Comparison of ENCODE assay signal across 13 cellular contexts in the genomic region with DNA sequence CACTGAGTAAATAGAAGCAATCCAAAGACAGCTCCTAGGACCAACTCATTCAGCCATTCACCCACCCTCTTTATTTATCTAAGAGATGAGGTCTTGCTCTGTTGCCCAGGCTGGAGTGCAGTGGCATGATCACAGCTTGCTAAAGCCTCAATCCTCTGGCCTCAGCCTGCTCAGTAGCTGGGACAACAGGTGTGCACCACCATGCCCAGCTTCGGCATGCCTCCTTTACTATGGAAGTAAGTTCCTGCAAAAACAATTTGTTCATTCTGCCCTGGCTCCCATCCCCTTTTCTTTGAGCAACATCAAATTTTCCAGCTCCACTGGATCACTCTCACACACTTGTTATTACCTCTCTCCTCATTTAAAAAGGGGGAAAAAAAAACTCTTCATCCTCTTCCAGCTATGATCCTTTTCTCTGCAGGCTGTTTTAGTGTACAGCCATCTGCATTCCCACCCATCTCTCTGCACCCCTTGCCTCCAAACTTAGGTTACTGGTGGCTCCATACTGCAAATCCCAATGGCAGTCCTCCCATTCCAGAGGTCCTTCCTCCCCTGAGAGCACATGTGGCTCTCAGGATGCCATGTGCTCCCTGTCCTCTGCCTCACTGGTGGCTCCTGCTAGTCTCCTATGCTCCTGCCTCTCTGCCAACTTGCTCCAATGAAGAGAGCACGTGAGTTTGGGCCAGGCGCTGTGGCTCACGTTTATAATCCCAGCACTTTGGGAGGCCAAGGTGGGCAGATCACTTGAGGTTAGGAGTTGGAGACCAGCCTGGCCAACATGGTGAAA. TPM values are rescaled to one million over a fixed set of nuclear protein-coding genes. Genes with fewer than 3 reads are reported as not detected.
DNase-seq lines count a peak whose midpoint lies in the region; ATAC-seq, FAIRE-seq and TF ChIP-seq lines count a peak whose summit lies in the region.
"Had no signal": no experiment of that assay in that cellular context is flagged by ENCODE, and none has a peak within 500 bp of the region (broad histone marks: within the 10 kb centered on the region; RNA-seq: fewer than 3 reads in every experiment).

No MANE protein-coding gene starts in this region.

- peaks cover 23% of the 10 kb centered on the region for H3K4me1 ChIP-seq in GM12878 (ENCODE audit: control insufficient read depth, insufficient read depth, low read length)

- H3K4me1 Mint-ChIP-seq in activated T-cell treated with anti-CD3 and anti-CD28 coated beads, Interleukin-2, amount 50 U/mL, for 4 hours (ENCODE audit: low read depth), result peaks cover 41% of the 10 kb centered on the region
- H3K4me1 Mint-ChIP-seq in stimulated activated effector memory CD8-positive, alpha-beta T cell treated with anti-CD3 and anti-CD28 coated beads, Interleukin-12 subunit alpha, Interleukin-12 subunit beta, amount 100 ng/mL, for 72 hours, result peaks cover 57% of the 10 kb centered on the region

- no peak for TF ChIP-seq EP300 in GM12878 (IDR thresholded peaks at IDR 0.05; ENCODE audit: borderline replicate concordance in 1 of 2, control insufficient read depth in 1 of 2, low read depth in 2 of 2, low read length in 2 of 2)

- no peak for ATAC-seq in activated T-cell treated with anti-CD3 and anti-CD28 coated beads, Interleukin-2, amount 50 U/mL, for 4 hours
- no peak for ATAC-seq in GM12878
- no peak for ATAC-seq in stimulated activated effector memory CD8-positive, alpha-beta T cell treated with anti-CD3 and anti-CD28 coated beads, Interleukin-12 subunit alpha, Interleukin-12 subunit beta, amount 100 ng/mL, for 72 hours
- no peak for ATAC-seq in HG03432 (IDR thresholded peaks at IDR 0.05; ENCODE audit: unreplicated experiment)
- ATAC-seq: sciatic nerve had no signal

- FAIRE-seq in GM12878 (lab: Jason Lieb, UNC), result no peak
- FAIRE-seq: colon, GM12892 had no signal

- H3K9me3 ChIP-seq in GM12878 (replicated peaks; ENCODE audit: control insufficient read depth, insufficient read depth, low read length), result no peaks in the 10 kb centered on the region

- 96% methylated on average over 4 of the region's 4 CpGs for WGBS in GM12878 (ENCODE audit: insufficient coverage, insufficient replicate concordance, low lambda C conversion rate, missing lambda C conversion rate)

- H3K4me3 Mint-ChIP-seq in activated T-cell treated with anti-CD3 and anti-CD28 coated beads, Interleukin-2, amount 50 U/mL, for 4 hours, result peak overlapping the region; percentile 90
- peak overlapping the region; percentile 84 for H3K4me3 Mint-ChIP-seq in stimulated activated effector memory CD8-positive, alpha-beta T cell treated with anti-CD3 and anti-CD28 coated beads, Interleukin-12 subunit alpha, Interleukin-12 subunit beta, amount 100 ng/mL, for 72 hours

- H3K36me3 ChIP-seq in GM12878 (ENCODE audit: control insufficient read depth in 2 of 2, insufficient read depth in 2 of 2, low read length in 1 of 2), result peaks cover 7 to 22% of the 10 kb centered on the region in 2 experiments; a peak in 3 of 4 replicates

- no peak for TF ChIP-seq RAD21 in GM12878 (IDR thresholded peaks at IDR 0.05; ENCODE audit: insufficient read depth, low read depth, low read length)

- H3K4me3 ChIP-seq in GM12878, result peak overlapping the region; percentile 23

- peaks cover 48% of the 10 kb centered on the region for H3K79me2 ChIP-seq in GM12878 (ENCODE audit: control insufficient read depth, insufficient read depth, low read length)

- SMC1A ChIA-PET in GM12878 (lab: Charles Lee; ENCODE audit: uncharacterized antibody, unreplicated experiment), result interaction anchor here (8.5 kb wide), 1 partner anchor 27 kb away, joined by 215 read pairs; a partner anchor contains a TSS

- RAD21 ChIA-PET in GM12878 (lab: Charles Lee; ENCODE audit: unreplicated experiment), result interaction anchor here (0.7 to 1.0 kb wide), 3 partner anchors 20 to 1055 kb away, joined by 3 read pairs; no protein-coding TSS in a partner anchor

- H3K36me3 Mint-ChIP-seq in activated T-cell treated with anti-CD3 and anti-CD28 coated beads, Interleukin-2, amount 50 U/mL, for 4 hours (ENCODE audit: insufficient read depth), result peaks cover 18% of the 10 kb centered on the region
- peaks cover 49% of the 10 kb centered on the region for H3K36me3 Mint-ChIP-seq in stimulated activated effector memory CD8-positive, alpha-beta T cell treated with anti-CD3 and anti-CD28 coated beads, Interleukin-12 subunit alpha, Interleukin-12 subunit beta, amount 100 ng/mL, for 72 hours

- POLR2A ChIA-PET in GM12878 (lab: Charles Lee), result interaction anchor here (0.6 to 2.8 kb wide), 7 partner anchors 11 to 582 kb away, joined by 3 to 9 read pairs (median 4); a partner anchor contains a TSS

- TF ChIP-seq POLR2A in GM12878 (IDR thresholded peaks at IDR 0.05; ENCODE audit: low read depth, low read length), result no peak

- no peaks in the 10 kb centered on the region for H3K9me3 Mint-ChIP-seq in activated T-cell treated with anti-CD3 and anti-CD28 coated beads, Interleukin-2, amount 50 U/mL, for 4 hours
- H3K9me3 Mint-ChIP-seq in stimulated activated effector memory CD8-positive, alpha-beta T cell treated with anti-CD3 and anti-CD28 coated beads, Interleukin-12 subunit alpha, Interleukin-12 subunit beta, amount 100 ng/mL, for 72 hours, result no peaks in the 10 kb centered on the region

- no peaks in the 10 kb centered on the region for H4K20me1 ChIP-seq in GM12878 (ENCODE audit: control insufficient read depth, insufficient read depth)

- peak overlapping the region; percentile 36 for H3K4me2 ChIP-seq in GM12878 (ENCODE audit: control insufficient read depth, insufficient read depth)

- in situ Hi-C loops in GM12878 (cut with MboI), result no loop called here

- no peaks in the 10 kb centered on the region for H3K27me3 ChIP-seq in GM12878 (replicated peaks in 1 of 2; ENCODE audit: control insufficient read depth in 2 of 2, insufficient read depth in 2 of 2, low read length in 1 of 2)

- CTCF ChIA-PET in GM12878 (lab: Yijun Ruan, JAX), result interaction anchor here (0.8 to 9.1 kb wide), 2 partner anchors 20 to 30 kb away, joined by 3 to 225 read pairs; no protein-coding TSS in a partner anchor

- H3K27ac Mint-ChIP-seq in stimulated activated effector memory CD8-positive, alpha-beta T cell treated with anti-CD3 and anti-CD28 coated beads, Interleukin-12 subunit alpha, Interleukin-12 subunit beta, amount 100 ng/mL, for 72 hours, result peak overlapping the region; percentile 90

- no peak overlapping the region for H3K27ac ChIP-seq in GM12878 (ENCODE audit: control insufficient read depth, insufficient read depth)

- intact Hi-C loops in GM12878 (cut with micrococcal nuclease; ENCODE audit: unreplicated experiment), result no loop called here

- TF ChIP-seq CTCF in GM12878 (IDR thresholded peaks at IDR 0.05 in 2 of 3, conservative IDR thresholded peaks at IDR 0.05 in 1 of 3; ENCODE audit: control insufficient read depth in 2 of 3, extremely low read depth in 1 of 3, insufficient read depth in 1 of 3, low read depth in 3 of 3, low read length in 3 of 3), result no peak

- DNase-seq in activated T-cell treated with anti-CD3 and anti-CD28 coated beads, Interleukin-2, amount 50 U/mL, for 4 hours, result no peak
- DNase-seq in activated T-cell treated with anti-CD3 and anti-CD28 coated beads, Interleukin-2, amount 50 U/mL, for 48 hours, result no peak
- no peak for DNase-seq in GM12878 (ENCODE audit: low read depth, low spot score)
- DNase-seq in stimulated activated effector memory CD8-positive, alpha-beta T cell treated with anti-CD3 and anti-CD28 coated beads, Interleukin-12 subunit alpha, Interleukin-12 subunit beta, amount 100 ng/mL, for 72 hours (ENCODE audit: low spot score in 2 of 2), result no peak
- no peak for DNase-seq in DMS53 treated with DMSO at 0.1 percent for 48 hours (lab: John Stamatoyannopoulos, UW; ENCODE audit: unreplicated experiment)
- DNase-seq: DMS79, H7, NCI-H1417, NCI-H510A treated with DMSO at 0.1 percent for 48 hours had no signal

- no peak overlapping the region for H3K9ac ChIP-seq in GM12878 (ENCODE audit: control insufficient read depth, insufficient read depth, low read length)

- H3K27me3 Mint-ChIP-seq in activated T-cell treated with anti-CD3 and anti-CD28 coated beads, Interleukin-2, amount 50 U/mL, for 4 hours (ENCODE audit: low read depth), result no peaks in the 10 kb centered on the region

- BruUV-seq in GM12878 (replicated peaks; lab: Mats Ljungman, UMichigan), result no TSS peak

- H2AFZ ChIP-seq in GM12878 (ENCODE audit: control insufficient read depth, low read depth, low read length), result no peak overlapping the region

RNA-seq across cellular contexts. Expression of a gene that starts 2.2 kb away (rescaled TPM):
- 10 to 100 TPM; 82.5 to 91.6 (median 86.4) TPM for total RNA-seq in activated T-cell treated with anti-CD3 and anti-CD28 coated beads, Interleukin-2, amount 50 U/mL, for 4 hours
- total RNA-seq in GM12878 (2013; cell fraction: nucleolus; rRNA removed), result 15.3 and 21.9 TPM in 2 replicates
- 75.7 and 81.2 TPM in 2 replicates for total RNA-seq in GM12878 (2014; rRNA removed)
- total RNA-seq in GM12878 (2014; rRNA removed; fragmentation: Illumina TruSeq; extraction: Trizol), result 89.0 and 98.0 TPM in 2 replicates
- total RNA-seq in GM12878 (2021), result 85.1 and 88.2 TPM in 2 replicates
- polyA plus RNA-seq in GM12878 (2011; ENCODE audit: low read depth), result 27.8 TPM
- polyA plus RNA-seq in GM12878 (2011; rRNA removed), result 24.6 and 37.9 TPM in 2 replicates
- 95.7 and 121 TPM in 2 replicates for polyA plus RNA-seq in GM12878 (2011; cell fraction: cytosol; rRNA removed)
- polyA plus RNA-seq in GM12878 (2011; cell fraction: nucleus; rRNA removed), result 54.4 and 68.3 TPM in 2 replicates
- 68.6 and 69.1 TPM in 2 replicates for polyA plus RNA-seq in GM12878 (2012)
- 56.3 and 97.7 TPM in 2 replicates for polyA plus RNA-seq in GM12878 (2014; fragmentation: Illumina TruSeq; extraction: Trizol)
- polyA plus RNA-seq in GM12878 (2014; fragmentation: Nextera tagmentation; extraction: Ambion mirVana), result 10 to 100 TPM; 11.7 to 28.6 TPM
- polyA plus RNA-seq in GM12878 (2014; rRNA removed), result 106 and 127 TPM in 2 replicates
- 100 to 1,000 TPM; 118 to 124 TPM for polyA plus RNA-seq in GM12878 (2016; fragmentation: Nextera tagmentation; extraction: Ambion mirVana)
- 28.5 and 59.0 TPM in 2 replicates for polyA minus RNA-seq in GM12878 (2011; rRNA and poly(A)+ RNA removed)
- 21.9 and 29.0 TPM in 2 replicates for polyA minus RNA-seq in GM12878 (2011; cell fraction: cytosol; rRNA and poly(A)+ RNA removed)
- 14.0 and 29.9 TPM in 2 replicates for polyA minus RNA-seq in GM12878 (2011; cell fraction: nucleus; rRNA and poly(A)+ RNA removed)

RNA-seq across cellular contexts. Expression of a gene that starts 18.2 kb away (rescaled TPM):
- total RNA-seq in activated T-cell treated with anti-CD3 and anti-CD28 coated beads, Interleukin-2, amount 50 U/mL, for 4 hours, result under 1 TPM in 1 of 3 donors, not detected in 2; 0.25 TPM
- total RNA-seq in GM12878 (2013; cell fraction: nucleolus; rRNA removed), result 0.40 TPM in 1 of 2 replicates, not detected in the other
- total RNA-seq in GM12878 (2014; rRNA removed) (0.40 and 0.71 TPM in 2 replicates), GM12878 (2014; rRNA removed; fragmentation: Illumina TruSeq; extraction: Trizol) (0.31 and 0.46 TPM in 2 replicates), GM12878 (2021) (0.44 and 0.48 TPM in 2 replicates)
- 0.25 TPM for polyA plus RNA-seq in GM12878 (2011; ENCODE audit: low read depth)
- polyA plus RNA-seq in GM12878 (2011; rRNA removed) (0.15 and 0.19 TPM in 2 replicates), GM12878 (2014; fragmentation: Illumina TruSeq; extraction: Trizol) (0.19 TPM in 1 of 2 replicates, not detected in the other), GM12878 (2014; fragmentation: Nextera tagmentation; extraction: Ambion mirVana) (under 1 TPM; 0.03 to 0.04 TPM), GM12878 (2014; rRNA removed) (0.22 and 0.55 TPM in 2 replicates), GM12878 (2016; fragmentation: Nextera tagmentation; extraction: Ambion mirVana) (under 1 TPM in 1 of 2 experiments, not detected in 1; 0.58 TPM)
- polyA plus RNA-seq in GM12878 (2011; cell fraction: cytosol; rRNA removed), result 0.12 and 0.16 TPM in 2 replicates
- polyA plus RNA-seq in GM12878 (2011; cell fraction: nucleus; rRNA removed), result not detected in 2 replicates
- polyA plus RNA-seq in GM12878 (2012), result 0.20 and 0.55 TPM in 2 replicates
- polyA minus RNA-seq in GM12878 (2011; rRNA and poly(A)+ RNA removed), result 0.82 TPM in 1 of 2 replicates, not detected in the other
- not detected in 2 replicates for polyA minus RNA-seq in GM12878 (2011; cell fraction: cytosol; rRNA and poly(A)+ RNA removed)
- not detected in 2 replicates for polyA minus RNA-seq in GM12878 (2011; cell fraction: nucleus; rRNA and poly(A)+ RNA removed)

RNA-seq across cellular contexts. Expression of a gene that starts 20.6 kb away (rescaled TPM):
- 1 to 10 TPM; 2.4 to 2.9 (median 2.8) TPM for total RNA-seq in activated T-cell treated with anti-CD3 and anti-CD28 coated beads, Interleukin-2, amount 50 U/mL, for 4 hours
- total RNA-seq in GM12878 (2013; cell fraction: nucleolus; rRNA removed), result 91.9 and 97.0 TPM in 2 replicates
- total RNA-seq in GM12878 (2014; rRNA removed), result 70.0 TPM in 2 replicates
- 31.7 and 38.3 TPM in 2 replicates for total RNA-seq in GM12878 (2014; rRNA removed; fragmentation: Illumina TruSeq; extraction: Trizol)
- 43.6 and 46.9 TPM in 2 replicates for total RNA-seq in GM12878 (2021)
- polyA plus RNA-seq in GM12878 (2011; ENCODE audit: low read depth), result 31.6 TPM
- polyA plus RNA-seq in GM12878 (2011; rRNA removed), result 3.5 and 5.5 TPM in 2 replicates
- polyA plus RNA-seq in GM12878 (2011; cell fraction: cytosol; rRNA removed), result 6.6 and 9.2 TPM in 2 replicates
- 6.7 and 9.2 TPM in 2 replicates for polyA plus RNA-seq in GM12878 (2011; cell fraction: nucleus; rRNA removed)
- polyA plus RNA-seq in GM12878 (2012), result 75.9 and 86.6 TPM in 2 replicates
- 30.4 and 37.6 TPM in 2 replicates for polyA plus RNA-seq in GM12878 (2014; fragmentation: Illumina TruSeq; extraction: Trizol)
- polyA plus RNA-seq in GM12878 (2014; fragmentation: Nextera tagmentation; extraction: Ambion mirVana), result 1 to 10 TPM; 1.0 to 2.2 TPM
- 73.4 and 78.1 TPM in 2 replicates for polyA plus RNA-seq in GM12878 (2014; rRNA removed)
- 10 to 100 TPM; 35.9 to 36.0 TPM for polyA plus RNA-seq in GM12878 (2016; fragmentation: Nextera tagmentation; extraction: Ambion mirVana)
- polyA minus RNA-seq in GM12878 (2011; rRNA and poly(A)+ RNA removed), result 2.0 and 5.2 TPM in 2 replicates
- 0.94 and 1.4 TPM in 2 replicates for polyA minus RNA-seq in GM12878 (2011; cell fraction: cytosol; rRNA and poly(A)+ RNA removed)
- 0.57 and 0.73 TPM in 2 replicates for polyA minus RNA-seq in GM12878 (2011; cell fraction: nucleus; rRNA and poly(A)+ RNA removed)

RNA-seq across cellular contexts. Expression of a gene that starts 27.9 kb away (rescaled TPM):
- total RNA-seq in activated T-cell treated with anti-CD3 and anti-CD28 coated beads, Interleukin-2, amount 50 U/mL, for 4 hours, result 10 to 100 TPM; 72.3 to 88.1 (median 81.9) TPM
- total RNA-seq in GM12878 (2013; cell fraction: nucleolus; rRNA removed), result 19.2 and 23.6 TPM in 2 replicates
- total RNA-seq in GM12878 (2014; rRNA removed) (56.8 and 59.6 TPM in 2 replicates), GM12878 (2014; rRNA removed; fragmentation: Illumina TruSeq; extraction: Trizol) (20.0 and 24.0 TPM in 2 replicates), GM12878 (2021) (52.7 and 54.6 TPM in 2 replicates)
- polyA plus RNA-seq in GM12878 (2011; ENCODE audit: low read depth), result 13.4 TPM
- polyA plus RNA-seq in GM12878 (2011; rRNA removed) (23.9 and 46.7 TPM in 2 replicates), GM12878 (2014; fragmentation: Illumina TruSeq; extraction: Trizol) (5.7 and 24.0 TPM in 2 replicates), GM12878 (2014; fragmentation: Nextera tagmentation; extraction: Ambion mirVana) (1 to 10 TPM; 1.0 to 4.9 TPM), GM12878 (2014; rRNA removed) (40.3 and 50.2 TPM in 2 replicates), GM12878 (2016; fragmentation: Nextera tagmentation; extraction: Ambion mirVana) (10 to 100 TPM; 42.3 to 43.6 TPM)
- 81.8 and 91.6 TPM in 2 replicates for polyA plus RNA-seq in GM12878 (2011; cell fraction: cytosol; rRNA removed)
- polyA plus RNA-seq in GM12878 (2011; cell fraction: nucleus; rRNA removed), result 67.1 and 69.0 TPM in 2 replicates
- 30.1 and 30.5 TPM in 2 replicates for polyA plus RNA-seq in GM12878 (2012)
- 75.5 and 94.3 TPM in 2 replicates for polyA minus RNA-seq in GM12878 (2011; rRNA and poly(A)+ RNA removed)
- polyA minus RNA-seq in GM12878 (2011; cell fraction: cytosol; rRNA and poly(A)+ RNA removed), result 30.3 and 35.7 TPM in 2 replicates
- polyA minus RNA-seq in GM12878 (2011; cell fraction: nucleus; rRNA and poly(A)+ RNA removed), result 10.9 and 16.4 TPM in 2 replicates

RNA-seq across cellular contexts. Expression of a gene that starts 40.5 kb away (rescaled TPM):
- total RNA-seq in activated T-cell treated with anti-CD3 and anti-CD28 coated beads, Interleukin-2, amount 50 U/mL, for 4 hours, result 1 to 10 TPM; 2.6 to 3.5 (median 3.4) TPM
- total RNA-seq in GM12878 (2013; cell fraction: nucleolus; rRNA removed), result 33.2 and 33.4 TPM in 2 replicates
- 10.9 and 12.5 TPM in 2 replicates for total RNA-seq in GM12878 (2014; rRNA removed)
- total RNA-seq in GM12878 (2014; rRNA removed; fragmentation: Illumina TruSeq; extraction: Trizol), result 13.6 and 14.1 TPM in 2 replicates
- total RNA-seq in GM12878 (2021), result 9.8 and 10.3 TPM in 2 replicates
- 5.9 TPM for polyA plus RNA-seq in GM12878 (2011; ENCODE audit: low read depth)
- polyA plus RNA-seq in GM12878 (2011; rRNA removed), result 13.7 and 19.8 TPM in 2 replicates
- 6.4 and 8.5 TPM in 2 replicates for polyA plus RNA-seq in GM12878 (2011; cell fraction: cytosol; rRNA removed)
- polyA plus RNA-seq in GM12878 (2011; cell fraction: nucleus; rRNA removed), result 7.1 and 8.5 TPM in 2 replicates
- polyA plus RNA-seq in GM12878 (2012), result 5.8 and 8.1 TPM in 2 replicates
- 10.6 and 11.4 TPM in 2 replicates for polyA plus RNA-seq in GM12878 (2014; fragmentation: Illumina TruSeq; extraction: Trizol)
- 1 to 10 TPM; 5.1 to 5.4 TPM for polyA plus RNA-seq in GM12878 (2014; fragmentation: Nextera tagmentation; extraction: Ambion mirVana)
- polyA plus RNA-seq in GM12878 (2014; rRNA removed), result 4.8 and 6.3 TPM in 2 replicates
- polyA plus RNA-seq in GM12878 (2016; fragmentation: Nextera tagmentation; extraction: Ambion mirVana), result 10 to 100 TPM in 1 of 2 experiments, 1 to 10 TPM in 1; 9.4 to 10.5 TPM
- 18.2 and 18.7 TPM in 2 replicates for polyA minus RNA-seq in GM12878 (2011; rRNA and poly(A)+ RNA removed)
- polyA minus RNA-seq in GM12878 (2011; cell fraction: cytosol; rRNA and poly(A)+ RNA removed), result 4.8 and 10.2 TPM in 2 replicates
- 3.7 and 5.0 TPM in 2 replicates for polyA minus RNA-seq in GM12878 (2011; cell fraction: nucleus; rRNA and poly(A)+ RNA removed)

Comparison
In these comparisons a context has a peak if more than half of its experiments do, and no peak if none do; other contexts are left out.
1. RNA of a gene that starts 20.6 kb away (total RNA-seq): 31.7 to 97.0 TPM in GM12878; 2.4 to 2.9 TPM in activated T-cell treated with anti-CD3 and anti-CD28 coated beads, Interleukin-2, amount 50 U/mL, for 4 hours; every median in the first group is over 4 times any median in the second.